In genomic region chr9:35923927-35924763, GRCh38 we compare ENCODE assay signal across 8 cellular contexts. TPM values are rescaled to one million over a fixed set of nuclear protein-coding genes. Genes with fewer than 3 reads are reported as not detected.
DNase-seq lines count a peak whose midpoint lies in the region; ATAC-seq and TF ChIP-seq lines count a peak whose summit lies in the region.

No MANE protein-coding gene starts in this region.

- H3K4me3 Mint-ChIP-seq in activated CD4-positive, alpha-beta T cell treated with anti-CD3 and anti-CD28 coated beads, Interleukin-2, amount 10 ng/mL, durations not matched to agents 7 days and 5 days = no peak overlapping the region
- no peak overlapping the region for H3K4me3 Mint-ChIP-seq in CD4-positive, alpha-beta T cell
- no peak overlapping the region for H3K4me3 Mint-ChIP-seq in endodermal cell

- H3K36me3 Mint-ChIP-seq in activated CD4-positive, alpha-beta T cell treated with anti-CD3 and anti-CD28 coated beads, Interleukin-2, amount 10 ng/mL, durations not matched to agents 7 days and 5 days (ENCODE audit: low read depth) = no peaks in the 10 kb centered on the region
- H3K36me3 Mint-ChIP-seq in CD4-positive, alpha-beta T cell (ENCODE audit: low read depth) = no peaks in the 10 kb centered on the region
- H3K36me3 Mint-ChIP-seq in endodermal cell (ENCODE audit: low read depth) = no peaks in the 10 kb centered on the region

- H3K4me3 ChIP-seq in adrenal gland = peak overlapping the region in 1 of 4 donors; percentile 25
- no peak overlapping the region for H3K4me3 ChIP-seq in endodermal cell (ENCODE audit: low read length)

- peaks cover 7% of the 10 kb centered on the region for H3K4me1 Mint-ChIP-seq in activated CD4-positive, alpha-beta T cell treated with anti-CD3 and anti-CD28 coated beads, Interleukin-2, amount 10 ng/mL, durations not matched to agents 7 days and 5 days
- H3K4me1 Mint-ChIP-seq in CD4-positive, alpha-beta T cell (ENCODE audit: low read depth) = peaks cover 2% of the 10 kb centered on the region
- no peaks in the 10 kb centered on the region for H3K4me1 Mint-ChIP-seq in endodermal cell

- no peak overlapping the region for H3K9ac ChIP-seq in endodermal cell (ENCODE audit: extremely low read depth, low read length, poor library complexity, severe bottlenecking)

- POLR2A ChIA-PET in activated CD4-positive, alpha-beta T cell treated with anti-CD3 and anti-CD28 coated beads, Interleukin-2, amount 10 ng/mL, durations not matched to agents 7 days and 5 days (lab: Charles Lee) = no interaction called here
- POLR2A ChIA-PET in CD4-positive, alpha-beta T cell (lab: Charles Lee) = no interaction called here

- H3K36me3 ChIP-seq in adrenal gland (replicated peaks in 1 of 2) (no peaks in the 10 kb centered on the region), endodermal cell (ENCODE audit: control insufficient read depth, insufficient read depth, low read length) (no peaks in the 10 kb centered on the region)

- H3K27ac ChIP-seq in adrenal gland (peak overlapping the region in 4 of 5 donors; percentile 11 to 87 (median 76)), endodermal cell (ENCODE audit: low read depth, low read length) (no peak overlapping the region)
- no peak overlapping the region for H3K27ac ChIP-seq in CD4-positive, alpha-beta T cell (ENCODE audit: low read depth, low read length)

- H3K4me1 ChIP-seq in adrenal gland (replicated peaks in 1 of 2) = peaks cover 6 to 15% of the 10 kb centered on the region in 2 donors
- no peaks in the 10 kb centered on the region for H3K4me1 ChIP-seq in endodermal cell (ENCODE audit: control insufficient read depth, insufficient read depth, low read length)

- H3K27me3 Mint-ChIP-seq in activated CD4-positive, alpha-beta T cell treated with anti-CD3 and anti-CD28 coated beads, Interleukin-2, amount 10 ng/mL, durations not matched to agents 7 days and 5 days = peaks cover 4% of the 10 kb centered on the region
- no peaks in the 10 kb centered on the region for H3K27me3 Mint-ChIP-seq in CD4-positive, alpha-beta T cell
- H3K27me3 Mint-ChIP-seq in endodermal cell (ENCODE audit: insufficient read depth) = peaks cover 6% of the 10 kb centered on the region

- CTCF ChIA-PET in activated CD4-positive, alpha-beta T cell treated with anti-CD3 and anti-CD28 coated beads, Interleukin-2, amount 10 ng/mL, durations not matched to agents 7 days and 5 days (lab: Charles Lee) = interaction anchor here (0.6 to 1.4 kb wide), 3 partner anchors 11 to 114 kb away, joined by 3 to 4 read pairs (median 3); no protein-coding TSS in a partner anchor
- CTCF ChIA-PET in CD4-positive, alpha-beta T cell (lab: Charles Lee) = no interaction called here

- 42 to 46% (median 43%) methylated on average over 9 of the region's 9 CpGs for WGBS in adrenal gland, 4 donors
- 78 to 89% methylated on average over 7 to 9 of the region's 9 CpGs for WGBS in endodermal cell (ENCODE audit: insufficient coverage in 1 of 2, insufficient read length in 1 of 2), 2 experiments

- H3K9me3 Mint-ChIP-seq in activated CD4-positive, alpha-beta T cell treated with anti-CD3 and anti-CD28 coated beads, Interleukin-2, amount 10 ng/mL, durations not matched to agents 7 days and 5 days = no peaks in the 10 kb centered on the region
- no peaks in the 10 kb centered on the region for H3K9me3 Mint-ChIP-seq in CD4-positive, alpha-beta T cell
- H3K9me3 Mint-ChIP-seq in endodermal cell = no peaks in the 10 kb centered on the region

- no peak for ATAC-seq in CD4-positive, alpha-beta T cell (ENCODE audit: poor library complexity)
- ATAC-seq in HG02870 (IDR thresholded peaks at IDR 0.05; ENCODE audit: unreplicated experiment) = no peak

- H3K27me3 ChIP-seq in adrenal gland (no peaks in the 10 kb centered on the region), endodermal cell (ENCODE audit: control insufficient read depth, insufficient read depth, low read length, poor library complexity, severe bottlenecking) (peaks cover 11% of the 10 kb centered on the region)
- H3K27me3 ChIP-seq in CD4-positive, alpha-beta T cell (ENCODE audit: control insufficient read depth, insufficient read depth, low read length) = no peaks in the 10 kb centered on the region

- DNase-seq in activated CD4-positive, alpha-beta T cell treated with anti-CD3 and anti-CD28 coated beads, Interleukin-2, amount 50 U/mL, for 48 hours = peak; percentile 43 to 60
- DNase-seq in activated CD4-positive, alpha-beta T cell treated with anti-CD3 and anti-CD28 coated beads, Interleukin-2, amount 10 ng/mL, durations not matched to agents 7 days and 5 days = no peak
- peak; percentile 25 to 80 (median 73) for DNase-seq in adrenal gland
- DNase-seq in islet precursor cell = peak; percentile 68
- peak; percentile 53 for DNase-seq in stimulated activated CD8-positive, alpha-beta memory T cell treated with anti-CD3 and anti-CD28 coated beads, Interleukin-4, amount 100 ng/mL, for 48 hours
- no peak for DNase-seq in CD4-positive, alpha-beta T cell
- no peak for DNase-seq in endodermal cell

- no peak overlapping the region for H3K27ac Mint-ChIP-seq in activated CD4-positive, alpha-beta T cell treated with anti-CD3 and anti-CD28 coated beads, Interleukin-2, amount 10 ng/mL, durations not matched to agents 7 days and 5 days
- H3K27ac Mint-ChIP-seq in CD4-positive, alpha-beta T cell = no peak overlapping the region
- no peak overlapping the region for H3K27ac Mint-ChIP-seq in endodermal cell

- intact Hi-C loops in adrenal gland (cut with DNase I) = no loop called here
- intact Hi-C loops in CD4-positive, alpha-beta T cell (cut with DNase I, micrococcal nuclease) = no loop called here

- TF ChIP-seq CTCF in adrenal gland (IDR thresholded peaks at IDR 0.05) = no peak
- no peak for TF ChIP-seq CTCF in CD4-positive, alpha-beta T cell (IDR thresholded peaks at IDR 0.05)
- TF ChIP-seq CTCF in endodermal cell (conservative IDR thresholded peaks at IDR 0.05) = no peak

- H3K9me3 ChIP-seq in adrenal gland (replicated peaks in 1 of 3) = no peaks in the 10 kb centered on the region
- H3K9me3 ChIP-seq in CD4-positive, alpha-beta T cell (ENCODE audit: control insufficient read depth, low read length) = no peaks in the 10 kb centered on the region
- no peaks in the 10 kb centered on the region for H3K9me3 ChIP-seq in endodermal cell (ENCODE audit: control insufficient read depth, low read length)

- TF ChIP-seq POLR2A in adrenal gland (IDR thresholded peaks at IDR 0.05) = peak in 1 of 2 donors; percentile 14

RNA-seq across cellular contexts. Expression of gene SPAAR, which starts 14.9 kb away (rescaled TPM):
- not detected for total RNA-seq in activated CD4-positive, alpha-beta T cell treated with anti-CD3 and anti-CD28 coated beads, Interleukin-2, amount 10 ng/mL, durations not matched to agents 7 days and 5 days
- 1 to 10 TPM in 7 of 8 donors, under 1 TPM in 1; 0.54 to 3.6 (median 2.2) TPM for total RNA-seq in adrenal gland
- 1 to 10 TPM; 2.0 to 3.3 (median 2.6) TPM for polyA plus RNA-seq in adrenal gland
- not detected for total RNA-seq in CD4-positive, alpha-beta T cell
- under 1 TPM in 1 of 2 donors, not detected in 1; 0.29 TPM for total RNA-seq in endodermal cell
- not detected for polyA plus RNA-seq in endodermal cell (2013, experiment 1 of 2)
- not detected for polyA plus RNA-seq in endodermal cell (2013, experiment 2 of 2)

RNA-seq across cellular contexts. Expression of gene HRCT1, which starts 18.1 kb away (rescaled TPM):
- not detected for total RNA-seq in activated CD4-positive, alpha-beta T cell treated with anti-CD3 and anti-CD28 coated beads, Interleukin-2, amount 10 ng/mL, durations not matched to agents 7 days and 5 days
- total RNA-seq in adrenal gland = 1 to 10 TPM in 5 of 8 donors, under 1 TPM in 2, not detected in 1; 0.35 to 5.9 (median 1.9) TPM
- polyA plus RNA-seq in adrenal gland = 1 to 10 TPM in 2 of 3 donors, not detected in 1; 1.1 to 1.5 TPM
- not detected for total RNA-seq in CD4-positive, alpha-beta T cell
- total RNA-seq in endodermal cell = not detected
- polyA plus RNA-seq in endodermal cell (2013, experiment 1 of 2) = not detected
- polyA plus RNA-seq in endodermal cell (2013, experiment 2 of 2) = not detected

RNA-seq across cellular contexts. Expression of gene OR2S2, which starts 33.8 kb away (rescaled TPM):
- total RNA-seq in activated CD4-positive, alpha-beta T cell treated with anti-CD3 and anti-CD28 coated beads, Interleukin-2, amount 10 ng/mL, durations not matched to agents 7 days and 5 days = not detected
- total RNA-seq in adrenal gland = not detected
- polyA plus RNA-seq in adrenal gland = not detected
- not detected for total RNA-seq in CD4-positive, alpha-beta T cell
- total RNA-seq in endodermal cell = not detected
- not detected for polyA plus RNA-seq in endodermal cell (2013, experiment 1 of 2)
- polyA plus RNA-seq in endodermal cell (2013, experiment 2 of 2) = not detected

RNA-seq across cellular contexts. Expression of gene OR13J1, which starts 53.9 kb away (rescaled TPM):
- total RNA-seq in activated CD4-positive, alpha-beta T cell treated with anti-CD3 and anti-CD28 coated beads, Interleukin-2, amount 10 ng/mL, durations not matched to agents 7 days and 5 days = not detected
- total RNA-seq in adrenal gland (not detected), endodermal cell (not detected)
- polyA plus RNA-seq in adrenal gland = not detected
- total RNA-seq in CD4-positive, alpha-beta T cell = not detected
- polyA plus RNA-seq in endodermal cell (2013, experiment 1 of 2) = not detected
- not detected for polyA plus RNA-seq in endodermal cell (2013, experiment 2 of 2)

Comparison
In these comparisons a context has a peak if more than half of its experiments do, and no peak if none do; other contexts are left out.
1. DNase-seq: peak in activated CD4-positive, alpha-beta T cell treated with anti-CD3 and anti-CD28 coated beads, Interleukin-2, amount 50 U/mL, for 48 hours (2 of 2), adrenal gland (7 of 7), islet precursor cell (single experiment) and stimulated activated CD8-positive, alpha-beta memory T cell treated with anti-CD3 and anti-CD28 coated beads, Interleukin-4, amount 100 ng/mL, for 48 hours (single experiment); none in activated CD4-positive, alpha-beta T cell treated with anti-CD3 and anti-CD28 coated beads, Interleukin-2, amount 10 ng/mL, durations not matched to agents 7 days and 5 days (single experiment), CD4-positive, alpha-beta T cell (0 of 10) and endodermal cell (single experiment).
2. H3K27ac ChIP-seq: peak in adrenal gland (4 of 5); none in CD4-positive, alpha-beta T cell (single experiment) and endodermal cell (single experiment).